Comparison of ENCODE assay signal across 11 cellular contexts in the genomic region with DNA sequence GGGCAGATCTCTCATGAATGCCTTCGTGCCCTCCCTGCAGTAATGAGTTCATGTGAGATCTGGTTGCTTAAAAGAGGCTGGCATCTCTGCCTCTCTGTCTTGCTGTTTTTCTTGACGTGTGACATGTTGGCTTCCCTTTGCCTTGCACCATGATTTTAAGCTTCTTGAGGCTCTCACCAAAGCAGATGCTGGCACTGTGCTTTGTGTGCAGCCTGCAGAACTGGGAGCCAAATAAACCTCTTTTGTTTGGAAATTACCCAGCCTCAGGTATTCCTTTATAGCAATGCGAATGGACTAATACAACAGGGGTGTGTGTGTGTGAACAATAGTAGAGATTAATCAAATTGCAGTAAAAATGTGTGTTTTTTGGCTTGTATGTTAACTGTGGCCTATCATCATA.
"Had no signal": no experiment of that assay in that cellular context is flagged by ENCODE, and none has a peak within 500 bp of the region (broad histone marks: within the 10 kb centered on the region; RNA-seq: fewer than 3 reads in every experiment).

No MANE protein-coding gene starts in this region.

- H3K9me3 Mint-ChIP-seq: HFFc6 had no signal

- H3K4me3 ChIP-seq: GM23248, GM23338, HAP-1 had no signal

- ATAC-seq: GM23338, HCT116 had no signal

- H3K27ac Mint-ChIP-seq: GM23338, H9, HFFc6 had no signal

- H3K9me3 ChIP-seq: HAP-1 had no signal

- H2AFZ ChIP-seq: GM23248, GM23338 had no signal

- DNase-seq: GM23248, GOT3, H7, H9, HCEC 1CT, HFFc6 had no signal

- H3K36me3 ChIP-seq: HAP-1 had no signal

- H3K27ac ChIP-seq: GM23248 had no signal

- FAIRE-seq: H1, H54 had no signal

- H3K4me3 Mint-ChIP-seq: GM23338, H9, HFFc6 had no signal

- H3K4me1 ChIP-seq: HAP-1 had no signal

- H3K9ac ChIP-seq: GM23248 had no signal

- H3K4me2 ChIP-seq: GM23338 had no signal
